In genomic region chr5:78359455-78359830, GRCh38 we compare ENCODE assay signal across 8 cellular contexts. TPM values are rescaled to one million over a fixed set of nuclear protein-coding genes. Genes with fewer than 3 reads are reported as not detected.
DNase-seq lines count a peak whose midpoint lies in the region; ATAC-seq and TF ChIP-seq lines count a peak whose summit lies in the region.
"Not testable (repeated sequence)": the region's sequence is repeated elsewhere in the genome, so short reads cannot be mapped to it uniquely, and the experiment has no call there.

No MANE protein-coding gene starts in this region.

- not testable (repeated sequence) for TF ChIP-seq CTCF in AG04450 (IDR thresholded peaks at IDR 0.05; ENCODE audit: low read depth, low read length); HFF-Myc (IDR thresholded peaks at IDR 0.05; ENCODE audit: low read depth, low read length, missing control alignments); SU-DHL-6 (IDR thresholded peaks at IDR 0.05; ENCODE audit: insufficient read depth, low read length, poor library complexity, severe bottlenecking); endodermal cell (conservative IDR thresholded peaks at IDR 0.05); nephron progenitor cell (IDR thresholded peaks at IDR 0.05)

- POLR2A ChIA-PET in AG04450 (lab: Yijun Ruan, JAX) = interaction anchor here (0.7 to 2.0 kb wide), 4 partner anchors 45 to 548 kb away, joined by 3 to 15 read pairs (median 3); partner anchors contain the start of gene AP3B1

- not testable (repeated sequence) for H3K9me3 Mint-ChIP-seq in endodermal cell; nephron progenitor cell; stimulated activated naive B cell treated with anti-CD40 and anti-IgM and Interleukin-4, amounts not matched to agents 10 μg/mL and 1 μg/mL and 100 μg/mL, for 72 hours

- H3K9ac ChIP-seq in SU-DHL-6 (ENCODE audit: low read length) (peak overlapping the region; percentile 93), adipocyte (ENCODE audit: low read length) (peak overlapping the region; percentile 96), endodermal cell (ENCODE audit: extremely low read depth, low read length, poor library complexity, severe bottlenecking) (peak overlapping the region; percentile 55), iPS-20b (ENCODE audit: low read depth, low read length) (peak overlapping the region; percentile 36; the same call in 1 of the 2 replicates)

- peaks cover 13% of the 10 kb centered on the region for H3K4me1 ChIP-seq in adipocyte (ENCODE audit: control insufficient read depth, insufficient read depth, low read length)
- not testable (repeated sequence) for H3K4me1 ChIP-seq in endodermal cell (ENCODE audit: control insufficient read depth, insufficient read depth, low read length); iPS-20b (ENCODE audit: insufficient read depth, low read length)

- CTCF ChIA-PET in AG04450 (lab: Charles Lee) = interaction anchor here (1.4 to 1.5 kb wide), 2 partner anchors 39 to 63 kb away, joined by 3 to 4 read pairs; no protein-coding TSS in a partner anchor

- peaks cover 26% of the 10 kb centered on the region for H3K4me1 Mint-ChIP-seq in endodermal cell
- peaks cover 50% of the 10 kb centered on the region for H3K4me1 Mint-ChIP-seq in nephron progenitor cell
- peaks cover 18 to 42% of the 10 kb centered on the region in 2 donors for H3K4me1 Mint-ChIP-seq in stimulated activated naive B cell treated with anti-CD40 and anti-IgM and Interleukin-4, amounts not matched to agents 10 μg/mL and 1 μg/mL and 100 μg/mL, for 72 hours

- WGBS in endodermal cell (ENCODE audit: insufficient coverage in 1 of 2, insufficient read length in 1 of 2), 2 experiments = 83 to 87% methylated on average over 11 to 19 of the region's 19 CpGs

- ATAC-seq in stimulated activated naive B cell treated with anti-CD40 and anti-IgM and Interleukin-4, amounts not matched to agents 10 μg/mL and 1 μg/mL and 100 μg/mL, for 72 hours (replicated peaks) = not testable (repeated sequence)

- H3K36me3 ChIP-seq in SU-DHL-6 (ENCODE audit: low read length); adipocyte (ENCODE audit: control insufficient read depth, insufficient read depth, low read length, severe bottlenecking); endodermal cell (ENCODE audit: control insufficient read depth, insufficient read depth, low read length); iPS-20b (ENCODE audit: insufficient read depth, low read depth, low read length): not testable (repeated sequence)

- H3K4me3 ChIP-seq in AG04450 (ENCODE audit: low read depth, low read length) (peak overlapping the region; percentile 96), HFF-Myc (replicated peaks; ENCODE audit: low read depth, low read length) (peak overlapping the region; percentile 96), SU-DHL-6 (ENCODE audit: insufficient read depth, low read length, poor library complexity, severe bottlenecking) (peak overlapping the region; percentile 89), adipocyte (ENCODE audit: low read length) (peak overlapping the region; percentile 97), endodermal cell (ENCODE audit: low read length) (peak overlapping the region; percentile 94), iPS-20b (ENCODE audit: low read length) (peak overlapping the region; percentile 95)

- DNase-seq in AG04450 (ENCODE audit: low read depth, low spot score); HFF-Myc (ENCODE audit: extremely low read depth, low read depth); adipocyte (ENCODE audit: low read depth); endodermal cell; nephron progenitor cell; stimulated activated naive B cell treated with anti-CD40 and anti-IgM and Interleukin-4, amounts not matched to agents 10 μg/mL and 1 μg/mL and 100 μg/mL, for 72 hours: not testable (repeated sequence)

- H2AFZ ChIP-seq in SU-DHL-6 (ENCODE audit: low read depth, low read length, severe bottlenecking) = peak overlapping the region; percentile 82

- H3K27ac ChIP-seq in AG04450 (ENCODE audit: low read depth, low read length) (peak overlapping the region; percentile 95), SU-DHL-6 (ENCODE audit: low read depth, low read length) (peak overlapping the region; percentile 87)
- H3K27ac ChIP-seq in endodermal cell (ENCODE audit: low read depth, low read length); iPS-20b (ENCODE audit: low read length): not testable (repeated sequence)

- H3K27me3 Mint-ChIP-seq in endodermal cell (ENCODE audit: insufficient read depth); nephron progenitor cell (ENCODE audit: low read depth, poor library complexity); stimulated activated naive B cell treated with anti-CD40 and anti-IgM and Interleukin-4, amounts not matched to agents 10 μg/mL and 1 μg/mL and 100 μg/mL, for 72 hours: not testable (repeated sequence)

- H3K27ac Mint-ChIP-seq in endodermal cell (peak overlapping the region; percentile 96), nephron progenitor cell (peak overlapping the region; percentile 98)
- peak overlapping the region; percentile 99 for H3K27ac Mint-ChIP-seq in stimulated activated naive B cell treated with anti-CD40 and anti-IgM and Interleukin-4, amounts not matched to agents 10 μg/mL and 1 μg/mL and 100 μg/mL, for 72 hours

- peak overlapping the region; percentile 90 for H3K4me2 ChIP-seq in SU-DHL-6 (ENCODE audit: low read depth, low read length, poor library complexity, severe bottlenecking)

- H4K20me1 ChIP-seq in SU-DHL-6 (ENCODE audit: low read depth, low read length) = not testable (repeated sequence)

- H3K9me3 ChIP-seq in AG04450 (ENCODE audit: control insufficient read depth, insufficient read depth, low read length); SU-DHL-6 (ENCODE audit: insufficient read depth, low read length); adipocyte (ENCODE audit: control insufficient read depth, low read length); endodermal cell (ENCODE audit: control insufficient read depth, low read length); iPS-20b (ENCODE audit: insufficient read depth, low read depth, low read length): not testable (repeated sequence)

- peaks cover 35% of the 10 kb centered on the region for H3K79me2 ChIP-seq in SU-DHL-6 (ENCODE audit: insufficient read depth, low read length)

- not testable (repeated sequence) for H3K36me3 Mint-ChIP-seq in endodermal cell (ENCODE audit: low read depth)
- H3K36me3 Mint-ChIP-seq in nephron progenitor cell (ENCODE audit: low read depth) = peaks cover 31% of the 10 kb centered on the region
- peaks cover 3 to 11% of the 10 kb centered on the region in 2 donors for H3K36me3 Mint-ChIP-seq in stimulated activated naive B cell treated with anti-CD40 and anti-IgM and Interleukin-4, amounts not matched to agents 10 μg/mL and 1 μg/mL and 100 μg/mL, for 72 hours

- H3K4me3 Mint-ChIP-seq in endodermal cell = peak overlapping the region; percentile 94
- peak overlapping the region; percentile 97 for H3K4me3 Mint-ChIP-seq in nephron progenitor cell
- peak overlapping the region; percentile 90 to 92 for H3K4me3 Mint-ChIP-seq in stimulated activated naive B cell treated with anti-CD40 and anti-IgM and Interleukin-4, amounts not matched to agents 10 μg/mL and 1 μg/mL and 100 μg/mL, for 72 hours

- H3F3A ChIP-seq in SU-DHL-6 (ENCODE audit: insufficient read depth) = peaks cover 33% of the 10 kb centered on the region

- H3K27me3 ChIP-seq in AG04450 (ENCODE audit: control insufficient read depth, insufficient read depth, low read length); SU-DHL-6 (ENCODE audit: low read length); adipocyte (replicated peaks; ENCODE audit: control insufficient read depth, insufficient read depth, low read length); endodermal cell (ENCODE audit: control insufficient read depth, insufficient read depth, low read length, poor library complexity, severe bottlenecking); iPS-20b (ENCODE audit: insufficient read depth, low read length): not testable (repeated sequence)

- not testable (repeated sequence) for H3K9me2 ChIP-seq in SU-DHL-6 (replicated peaks; ENCODE audit: insufficient read depth, low read length)

RNA-seq across cellular contexts. Expression of gene SCAMP1, which starts 1.0 kb away (rescaled TPM):
- polyA plus RNA-seq in AG04450 (2011; rRNA removed) = 40.4 and 44.6 TPM in 2 replicates
- polyA minus RNA-seq in AG04450 (2011; rRNA and poly(A)+ RNA removed) = 40.7 and 61.3 TPM in 2 replicates
- total RNA-seq in endodermal cell = 10 to 100 TPM; 53.3 to 56.4 TPM
- 39.8 TPM for polyA plus RNA-seq in endodermal cell (2013, experiment 1 of 2)
- 37.1 TPM for polyA plus RNA-seq in endodermal cell (2013, experiment 2 of 2)

Comparison
In these comparisons a context has a peak if more than half of its experiments do, and no peak if none do; other contexts are left out.
1. H3K9ac ChIP-seq: peak in every context shown above with its lines; median percentile 96 in adipocyte; 93 in SU-DHL-6; 55 in endodermal cell; 36 in iPS-20b.